11 cellular contexts compared by ENCODE assay signal in genomic region chr5:78638973-78639669, GRCh38. TPM values are rescaled to one million over a fixed set of nuclear protein-coding genes. Genes with fewer than 3 reads are reported as not detected.
DNase-seq lines count a peak whose midpoint lies in the region; ATAC-seq and TF ChIP-seq lines count a peak whose summit lies in the region.
"Had no signal": no experiment of that assay in that cellular context is flagged by ENCODE, and none has a peak within 500 bp of the region (broad histone marks: within the 10 kb centered on the region; RNA-seq: fewer than 3 reads in every experiment).

No MANE protein-coding gene starts in this region.

- H3K36me3 ChIP-seq in right atrium auricular region: no peaks in the 10 kb centered on the region
- no peaks in the 10 kb centered on the region for H3K36me3 ChIP-seq in breast epithelium
- H3K36me3 ChIP-seq in urinary bladder (ENCODE audit: insufficient read depth): no peaks in the 10 kb centered on the region

- H3K36me3 Mint-ChIP-seq in nephron (ENCODE audit: low read depth): peaks cover 29% of the 10 kb centered on the region
- H3K36me3 Mint-ChIP-seq in activated CD4-positive, alpha-beta memory T cell treated with anti-CD3 and anti-CD28 coated beads for 36 hours: no peaks in the 10 kb centered on the region
- no peaks in the 10 kb centered on the region for H3K36me3 Mint-ChIP-seq in activated naive CD4-positive, alpha-beta T cell treated with anti-CD3 and anti-CD28 coated beads for 36 hours (ENCODE audit: low read depth)

- POLR2A ChIA-PET in activated CD4-positive, alpha-beta memory T cell treated with anti-CD3 and anti-CD28 coated beads for 36 hours (lab: Charles Lee): no interaction called here

- TF ChIP-seq CTCF in right atrium auricular region (IDR thresholded peaks at IDR 0.05): no peak
- no peak for TF ChIP-seq CTCF in breast epithelium (IDR thresholded peaks at IDR 0.05)
- TF ChIP-seq CTCF in nephron (IDR thresholded peaks at IDR 0.05; ENCODE audit: unreplicated experiment in 3 of 3): no peak

- H3K9me3 ChIP-seq in right atrium auricular region (no peaks in the 10 kb centered on the region), breast epithelium (no peaks in the 10 kb centered on the region)

- H3K27me3 Mint-ChIP-seq in nephron (ENCODE audit: low read depth): no peaks in the 10 kb centered on the region
- peaks cover 14% of the 10 kb centered on the region for H3K27me3 Mint-ChIP-seq in activated CD4-positive, alpha-beta memory T cell treated with anti-CD3 and anti-CD28 coated beads for 36 hours
- H3K27me3 Mint-ChIP-seq in activated naive CD4-positive, alpha-beta T cell treated with anti-CD3 and anti-CD28 coated beads for 36 hours (ENCODE audit: low read depth): peaks cover 16% of the 10 kb centered on the region

- 75% methylated on average over 4 of the region's 4 CpGs for WGBS in urinary bladder

- DNase-seq in right atrium auricular region (ENCODE audit: low spot score) (no peak), Right ventricle myocardium superior (no peak), breast epithelium (ENCODE audit: low spot score in 2 of 2) (no peak)
- no peak for DNase-seq in activated CD4-positive, alpha-beta memory T cell treated with anti-CD3 and anti-CD28 coated beads for 36 hours
- DNase-seq in NK-92 treated with Interleukin-12 subunit alpha and Interleukin-12 subunit beta, amount 100 ng/mL, for 24 hours (lab: John Stamatoyannopoulos, UW): no peak
- no peak for DNase-seq in activated naive CD4-positive, alpha-beta T cell treated with anti-CD3 and anti-CD28 coated beads for 36 hours
- DNase-seq: activated T-cell treated with anti-CD3 and anti-CD28 coated beads, Interleukin-2, amount 50 U/mL, for 1 hour; NCI-H446 had no signal

- ATAC-seq in Right ventricle myocardium superior (ENCODE audit: poor library complexity): no peak

- TF ChIP-seq POLR2A in breast epithelium (IDR thresholded peaks at IDR 0.05): no peak

- H3K9me3 Mint-ChIP-seq in nephron: no peaks in the 10 kb centered on the region
- no peaks in the 10 kb centered on the region for H3K9me3 Mint-ChIP-seq in activated CD4-positive, alpha-beta memory T cell treated with anti-CD3 and anti-CD28 coated beads for 36 hours
- no peaks in the 10 kb centered on the region for H3K9me3 Mint-ChIP-seq in activated naive CD4-positive, alpha-beta T cell treated with anti-CD3 and anti-CD28 coated beads for 36 hours

- H3K27ac ChIP-seq in right atrium auricular region (peak overlapping the region; percentile 27 to 42), breast epithelium (peak overlapping the region; percentile 70 to 85), urinary bladder (ENCODE audit: low read depth) (peak overlapping the region; percentile 70)

- H3K27me3 ChIP-seq in right atrium auricular region (no peaks in the 10 kb centered on the region), breast epithelium (no peaks in the 10 kb centered on the region)

- intact Hi-C loops in Right ventricle myocardium superior (cut with DNase I) (loop anchor here (10.0 kb wide), 1 partner anchor 94 kb away; no protein-coding TSS in a partner anchor), breast epithelium (cut with DNase I; ENCODE audit: low total_unique reads) (no loop called here)
- intact Hi-C loops in activated CD4-positive, alpha-beta memory T cell treated with anti-CD3 and anti-CD28 coated beads for 36 hours (cut with micrococcal nuclease): no loop called here
- intact Hi-C loops in activated naive CD4-positive, alpha-beta T cell treated with anti-CD3 and anti-CD28 coated beads for 36 hours (cut with micrococcal nuclease): no loop called here

- CTCF ChIA-PET in activated CD4-positive, alpha-beta memory T cell treated with anti-CD3 and anti-CD28 coated beads for 36 hours (lab: Charles Lee): no interaction called here
- CTCF ChIA-PET in activated naive CD4-positive, alpha-beta T cell treated with anti-CD3 and anti-CD28 coated beads for 36 hours (lab: Charles Lee): no interaction called here

- peaks cover 73% of the 10 kb centered on the region for H3K4me1 Mint-ChIP-seq in nephron
- no peaks in the 10 kb centered on the region for H3K4me1 Mint-ChIP-seq in activated CD4-positive, alpha-beta memory T cell treated with anti-CD3 and anti-CD28 coated beads for 36 hours (ENCODE audit: low read depth)
- H3K4me1 Mint-ChIP-seq in activated naive CD4-positive, alpha-beta T cell treated with anti-CD3 and anti-CD28 coated beads for 36 hours (ENCODE audit: low read depth): no peaks in the 10 kb centered on the region

- H3K4me3 ChIP-seq in right atrium auricular region: no peak overlapping the region
- H3K4me3 ChIP-seq in breast epithelium: no peak overlapping the region
- no peak overlapping the region for H3K4me3 ChIP-seq in urinary bladder (ENCODE audit: low read depth, low read length)
- H3K4me3 ChIP-seq: skin epidermis had no signal

- peak overlapping the region; percentile 26 to 60 (median 29) for H3K4me3 Mint-ChIP-seq in nephron
- no peak overlapping the region for H3K4me3 Mint-ChIP-seq in activated CD4-positive, alpha-beta memory T cell treated with anti-CD3 and anti-CD28 coated beads for 36 hours
- no peak overlapping the region for H3K4me3 Mint-ChIP-seq in activated naive CD4-positive, alpha-beta T cell treated with anti-CD3 and anti-CD28 coated beads for 36 hours

- H3K27ac Mint-ChIP-seq in nephron: peak overlapping the region; percentile 85 to 95 (median 85)
- H3K27ac Mint-ChIP-seq in activated CD4-positive, alpha-beta memory T cell treated with anti-CD3 and anti-CD28 coated beads for 36 hours: no peak overlapping the region
- no peak overlapping the region for H3K27ac Mint-ChIP-seq in activated naive CD4-positive, alpha-beta T cell treated with anti-CD3 and anti-CD28 coated beads for 36 hours

- H3K4me1 ChIP-seq in right atrium auricular region (peaks cover 0 to 65% of the 10 kb centered on the region in 2 donors), breast epithelium (peaks cover 0 to 15% of the 10 kb centered on the region in 2 donors), urinary bladder (ENCODE audit: insufficient read depth) (peaks cover 2% of the 10 kb centered on the region)

RNA-seq across cellular contexts. Expression of gene LHFPL2, which starts 9.5 kb away (rescaled TPM):
- total RNA-seq in right atrium auricular region (10 to 100 TPM in 1 of 2 donors, 1 to 10 TPM in 1; 9.9 to 15.9 TPM), Right ventricle myocardium superior (5.0 TPM), breast epithelium (10 to 100 TPM; 36.8 to 61.8 (median 41.3) TPM), urinary bladder (146 TPM)
- 19.2 TPM for polyA plus RNA-seq in urinary bladder
- under 1 TPM; 0.05 to 0.19 TPM for total RNA-seq in activated CD4-positive, alpha-beta memory T cell treated with anti-CD3 and anti-CD28 coated beads for 36 hours
- total RNA-seq in activated naive CD4-positive, alpha-beta T cell treated with anti-CD3 and anti-CD28 coated beads for 36 hours: not detected

Comparison
In these comparisons a context has a peak if more than half of its experiments do, and no peak if none do; other contexts are left out.
1. H3K27ac Mint-ChIP-seq: peak in nephron (3 of 3); none in activated CD4-positive, alpha-beta memory T cell treated with anti-CD3 and anti-CD28 coated beads for 36 hours (single experiment) and activated naive CD4-positive, alpha-beta T cell treated with anti-CD3 and anti-CD28 coated beads for 36 hours (single experiment).
2. H3K4me3 Mint-ChIP-seq: peak in nephron (3 of 3); none in activated CD4-positive, alpha-beta memory T cell treated with anti-CD3 and anti-CD28 coated beads for 36 hours (single experiment) and activated naive CD4-positive, alpha-beta T cell treated with anti-CD3 and anti-CD28 coated beads for 36 hours (single experiment).
3. Peak in every context shown above with its lines, with median percentiles within 50 percentile points of each other: H3K27ac ChIP-seq.